Comparison of ENCODE assay signal across 10 cellular contexts in the genomic region with DNA sequence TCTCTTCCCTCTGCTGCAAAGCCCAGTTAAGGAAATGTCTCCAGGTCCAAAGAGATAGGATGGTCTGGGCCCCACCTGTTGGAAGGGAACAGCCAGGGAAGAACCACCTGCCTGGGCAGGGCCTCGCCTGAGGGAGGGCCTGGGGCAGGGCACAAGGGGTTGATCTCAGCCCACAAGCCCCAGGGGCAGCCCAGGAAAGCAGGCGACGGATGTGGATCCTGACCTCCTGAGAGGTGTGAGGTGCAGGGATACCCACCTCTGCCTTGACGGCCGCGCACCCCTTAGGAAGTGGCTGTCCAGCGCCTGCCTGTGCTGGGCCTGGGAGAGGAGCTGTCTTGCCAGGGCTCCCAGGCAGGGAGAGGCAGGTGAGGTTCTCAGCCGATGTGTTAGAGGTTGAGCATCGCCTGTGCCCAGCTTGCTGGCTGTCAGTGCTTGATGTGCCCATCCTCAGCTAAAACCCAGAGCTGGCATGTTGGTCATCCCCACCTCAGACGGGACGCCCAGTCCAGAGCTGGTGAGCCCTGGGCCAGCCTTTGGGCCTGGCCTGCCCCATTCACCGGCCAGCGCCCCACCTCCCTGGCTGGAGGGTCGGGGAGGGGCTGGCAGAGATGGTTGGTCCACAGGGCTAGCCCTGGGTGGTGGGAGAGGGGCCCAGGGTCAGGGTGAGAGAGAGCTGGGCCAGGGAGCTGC. TPM values are rescaled to one million over a fixed set of nuclear protein-coding genes. Genes with fewer than 3 reads are reported as not detected.
DNase-seq lines count a peak whose midpoint lies in the region; ATAC-seq and TF ChIP-seq lines count a peak whose summit lies in the region.
"Had no signal": no experiment of that assay in that cellular context is flagged by ENCODE, and none has a peak within 500 bp of the region (broad histone marks: within the 10 kb centered on the region; RNA-seq: fewer than 3 reads in every experiment).

No MANE protein-coding gene starts in this region.

- H3K4me2 ChIP-seq in mammary epithelial cell (ENCODE audit: insufficient read depth, low read depth, low read length), result no peak overlapping the region

- H3K27ac Mint-ChIP-seq in MCF 10A (ENCODE audit: low read depth, unreplicated experiment), result peak overlapping the region; percentile 100

- H4K20me1 ChIP-seq in mammary epithelial cell (ENCODE audit: insufficient read depth, low read length), result no peaks in the 10 kb centered on the region

- no peak overlapping the region for H2AFZ ChIP-seq in mammary epithelial cell (ENCODE audit: low read depth, low read length)

- no peaks in the 10 kb centered on the region for H3K27me3 Mint-ChIP-seq in MCF 10A (ENCODE audit: insufficient read depth, unreplicated experiment)

- no peak overlapping the region for H3K4me3 ChIP-seq in mammary epithelial cell (replicated peaks in 1 of 3; ENCODE audit: insufficient read depth in 1 of 3, low read depth in 2 of 3, low read length in 3 of 3)
- peak overlapping the region in 2 of 3 donors; percentile 67 to 75 for H3K4me3 ChIP-seq in breast epithelium
- peak overlapping the region in 1 of 2 donors; percentile 59 for H3K4me3 ChIP-seq in muscle layer of colon (ENCODE audit: low read depth in 1 of 2, low read length in 2 of 2)
- H3K4me3 ChIP-seq in uterus, result no peak overlapping the region

- no peaks in the 10 kb centered on the region for H3K9me3 ChIP-seq in mammary epithelial cell (replicated peaks; ENCODE audit: insufficient read depth, low read length)
- H3K9me3 ChIP-seq in breast epithelium, result no peaks in the 10 kb centered on the region
- H3K9me3 ChIP-seq in muscle layer of colon (ENCODE audit: low read length), result no peaks in the 10 kb centered on the region
- no peaks in the 10 kb centered on the region for H3K9me3 ChIP-seq in uterus

- H3K4me1 Mint-ChIP-seq in MCF 10A (ENCODE audit: insufficient read depth, unreplicated experiment), result peaks cover 19% of the 10 kb centered on the region

- H3K27me3 ChIP-seq in mammary epithelial cell (ENCODE audit: insufficient read depth, low read length) (no peaks in the 10 kb centered on the region), breast epithelium (no peaks in the 10 kb centered on the region), muscle layer of colon (ENCODE audit: control insufficient read depth in 1 of 2, insufficient read depth in 2 of 2, low read length in 2 of 2) (no peaks in the 10 kb centered on the region), uterus (no peaks in the 10 kb centered on the region)

- peaks cover 14% of the 10 kb centered on the region for H3K36me3 Mint-ChIP-seq in MCF 10A (ENCODE audit: insufficient read depth, unreplicated experiment)

- POLR2A ChIA-PET in MCF 10A (lab: Yijun Ruan, JAX), result interaction anchor here (0.6 to 3.8 kb wide), 5 partner anchors 9 to 322 kb away, joined by 3 to 62 read pairs (median 5); partner anchors contain the start of genes AMDHD2 and ATP6V0C

- peaks cover 17% of the 10 kb centered on the region for H3K4me1 ChIP-seq in mammary epithelial cell (ENCODE audit: insufficient read depth, low read length)
- peaks cover 0 to 7% of the 10 kb centered on the region in 2 donors for H3K4me1 ChIP-seq in breast epithelium
- peaks cover 5% of the 10 kb centered on the region for H3K4me1 ChIP-seq in muscle layer of colon (ENCODE audit: insufficient read depth, low read length)
- H3K4me1 ChIP-seq in uterus, result no peaks in the 10 kb centered on the region

- no peak for TF ChIP-seq CTCF in MCF 10A (IDR thresholded peaks at IDR 0.05; ENCODE audit: unreplicated experiment)
- no peak for TF ChIP-seq CTCF in mammary epithelial cell (conservative IDR thresholded peaks at IDR 0.05 in 1 of 2, IDR thresholded peaks at IDR 0.05 in 1 of 2; ENCODE audit: extremely low read depth in 1 of 2, insufficient read depth in 1 of 2, low read depth in 1 of 2, low read length in 2 of 2)
- TF ChIP-seq CTCF in breast epithelium (IDR thresholded peaks at IDR 0.05), result no peak
- no peak for TF ChIP-seq CTCF in uterus (IDR thresholded peaks at IDR 0.05)

- H3K36me3 ChIP-seq in mammary epithelial cell (ENCODE audit: insufficient read depth, low read length) (no peaks in the 10 kb centered on the region), breast epithelium (no peaks in the 10 kb centered on the region), muscle layer of colon (ENCODE audit: insufficient read depth, low read length) (peaks cover 20% of the 10 kb centered on the region), uterus (no peaks in the 10 kb centered on the region)

- H3K4me3 Mint-ChIP-seq in MCF 10A (ENCODE audit: unreplicated experiment), result peak overlapping the region; percentile 98

- BruUV-seq in MCF 10A (replicated peaks; lab: Mats Ljungman, UMichigan) (no TSS peak), mammary epithelial cell (replicated peaks; lab: Mats Ljungman, UMichigan) (no TSS peak)

- dilution Hi-C loops in mammary epithelial cell (cut with HindIII; ENCODE audit: low sequenced_read_pairs), result no loop called here

- H3K27ac ChIP-seq in mammary epithelial cell (ENCODE audit: insufficient read depth, low read depth, low read length) (no peak overlapping the region), breast epithelium (peak overlapping the region; percentile 98 to 99), muscle layer of colon (ENCODE audit: low read depth, low read length) (peak overlapping the region; percentile 65), uterus (peak overlapping the region; percentile 77 to 93)

- peaks cover 6% of the 10 kb centered on the region for H3K79me2 ChIP-seq in mammary epithelial cell (ENCODE audit: insufficient read depth, low read length)

- WGBS in mammary epithelial cell (ENCODE audit: low coverage, missing lambda C conversion rate), result 88% methylated on average over 11 of the region's 14 CpGs

- ATAC-seq in HG02970 (IDR thresholded peaks at IDR 0.05; ENCODE audit: low FRiP score, unreplicated experiment), result no peak

- CTCF ChIA-PET in MCF 10A (lab: Yijun Ruan, JAX) (interaction anchor here (0.6 kb wide), 1 partner anchor 10 kb away, joined by 4 read pairs; the partner anchor contains the start of gene AMDHD2), mammary epithelial cell (lab: Charles Lee; ENCODE audit: low non-redundant PET) (no interaction called here)

- no peak for TF ChIP-seq POLR2A in breast epithelium (IDR thresholded peaks at IDR 0.05)
- no peak for TF ChIP-seq POLR2A in uterus (IDR thresholded peaks at IDR 0.05)

- in situ Hi-C loops in mammary epithelial cell (cut with MboI; ENCODE audit: low sequenced_read_pairs in 2 of 2), result no loop called here

- H3K9me3 Mint-ChIP-seq in MCF 10A (ENCODE audit: unreplicated experiment), result no peaks in the 10 kb centered on the region

- intact Hi-C loops in MCF 10A (cut with micrococcal nuclease) (no loop called here), mammary epithelial cell (cut with micrococcal nuclease) (no loop called here), breast epithelium (cut with DNase I; ENCODE audit: low total_unique reads) (no loop called here), uterus (cut with DNase I; ENCODE audit: low total_unique reads) (no loop called here)

- no peak overlapping the region for H3K9ac ChIP-seq in mammary epithelial cell (ENCODE audit: insufficient read depth, low read length)
- no peak overlapping the region for H3K9ac ChIP-seq in muscle layer of colon (ENCODE audit: low read length)

- DNase-seq in MCF 10A (ENCODE audit: unreplicated experiment) (no peak), mammary epithelial cell (no peak), breast epithelium (ENCODE audit: low spot score in 2 of 2) (no peak), uterus (peak in 1 of 2 donors; percentile 22), NCI-H1417 treated with DMSO at 0.1 percent for 48 hours (lab: John Stamatoyannopoulos, UW) (no peak)
- DNase-seq in stimulated activated CD4-positive, alpha-beta T cell treated with anti-CD3 and anti-CD28 coated beads, Interleukin-4, amount 100 ng/mL, for 4 hours, result no peak

RNA-seq across cellular contexts. Expression of gene CEMP1, which starts 0.4 kb away (rescaled TPM):
- total RNA-seq in MCF 10A (2022) (not detected in 2 replicates), mammary epithelial cell (under 1 TPM in 1 of 2 donors, not detected in 1; 0.33 TPM), breast epithelium (1 to 10 TPM in 2 of 3 donors, not detected in 1; 2.3 to 2.6 TPM), uterus (1 to 10 TPM in 1 of 4 donors, under 1 TPM in 1, not detected in 2; 0.46 to 3.3 TPM)
- not detected for polyA plus RNA-seq in mammary epithelial cell
- not detected for polyA minus RNA-seq in mammary epithelial cell
- total RNA-seq: dermis microvascular lymphatic vessel endothelial cell, pulmonary artery endothelial cell had no signal

RNA-seq across cellular contexts. Expression of gene PDPK1, which starts 7.0 kb away (rescaled TPM):
- 32.3 and 38.0 TPM in 2 replicates for total RNA-seq in MCF 10A (2022)
- total RNA-seq in mammary epithelial cell, result 10 to 100 TPM; 28.2 to 33.7 TPM
- 22.8 TPM for polyA plus RNA-seq in mammary epithelial cell
- 84.3 TPM for polyA minus RNA-seq in mammary epithelial cell
- 10 to 100 TPM; 28.8 to 32.8 (median 29.4) TPM for total RNA-seq in breast epithelium
- total RNA-seq in uterus, result 10 to 100 TPM; 11.0 to 66.2 (median 23.9) TPM

RNA-seq across cellular contexts. Expression of gene AMDHD2, which starts 10.6 kb away (rescaled TPM):
- total RNA-seq in MCF 10A (2022), result 15.8 and 26.5 TPM in 2 replicates
- total RNA-seq in mammary epithelial cell, result 10 to 100 TPM; 23.5 to 31.9 TPM
- 12.2 TPM for polyA plus RNA-seq in mammary epithelial cell
- 4.4 TPM for polyA minus RNA-seq in mammary epithelial cell
- total RNA-seq in breast epithelium, result 10 to 100 TPM; 27.9 to 57.0 (median 28.2) TPM
- 10 to 100 TPM in 3 of 4 donors, 1 to 10 TPM in 1; 7.9 to 36.5 (median 22.0) TPM for total RNA-seq in uterus

RNA-seq across cellular contexts. Expression of gene ATP6V0C, which starts 17.0 kb away (rescaled TPM):
- total RNA-seq in MCF 10A (2022), result 173 and 198 TPM in 2 replicates
- 100 to 1,000 TPM in 1 of 2 donors, 10 to 100 TPM in 1; 41.5 to 250 TPM for total RNA-seq in mammary epithelial cell
- polyA plus RNA-seq in mammary epithelial cell, result 95.2 TPM
- polyA minus RNA-seq in mammary epithelial cell, result 81.4 TPM
- total RNA-seq in breast epithelium, result 10 to 100 TPM; 27.5 to 70.2 (median 45.4) TPM
- total RNA-seq in uterus, result 100 to 1,000 TPM in 1 of 4 donors, 10 to 100 TPM in 3; 14.3 to 126 (median 41.4) TPM

RNA-seq across cellular contexts. Expression of gene TBC1D24, which starts 55.8 kb away (rescaled TPM):
- total RNA-seq in MCF 10A (2022) (7.6 and 8.1 TPM in 2 replicates), mammary epithelial cell (10 to 100 TPM; 11.4 to 12.3 TPM), breast epithelium (10 to 100 TPM in 2 of 3 donors, 1 to 10 TPM in 1; 8.8 to 22.0 (median 16.7) TPM), uterus (10 to 100 TPM in 1 of 4 donors, 1 to 10 TPM in 2, under 1 TPM in 1; 0.59 to 21.6 (median 4.6) TPM)
- 5.6 TPM for polyA plus RNA-seq in mammary epithelial cell
- 8.3 TPM for polyA minus RNA-seq in mammary epithelial cell

Comparison
In these comparisons a context has a peak if more than half of its experiments do, and no peak if none do; other contexts are left out.
1. H3K4me3 ChIP-seq: peak in breast epithelium (2 of 3); none in mammary epithelial cell (0 of 3) and uterus (0 of 2).